In the genomic region with DNA sequence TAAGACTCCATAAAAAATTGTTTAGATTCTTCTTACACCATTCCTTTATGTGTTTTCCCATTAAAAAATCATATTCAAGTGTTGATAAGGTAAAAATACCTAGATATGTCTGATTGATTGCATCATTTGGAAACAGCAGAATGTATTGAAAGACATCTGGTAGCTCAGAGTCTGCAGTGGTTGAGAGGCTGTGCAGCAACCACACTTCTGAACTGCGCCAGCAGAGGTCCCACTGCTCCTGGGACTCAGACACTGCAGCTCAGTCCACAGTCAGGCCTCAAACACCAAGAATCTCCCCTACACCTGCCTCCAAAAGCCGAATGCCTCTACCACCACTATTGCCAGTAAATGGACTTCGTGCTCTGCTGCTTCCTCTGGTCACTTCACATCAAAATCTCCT, we compare ENCODE assay signal across 8 cellular contexts.
DNase-seq lines count a peak whose midpoint lies in the region; ATAC-seq and TF ChIP-seq lines count a peak whose summit lies in the region.

No MANE protein-coding gene starts in this region.

- H3K9me2 ChIP-seq in SU-DHL-6 (replicated peaks; ENCODE audit: insufficient read depth, low read length), result no peaks in the 10 kb centered on the region

- H3K9me3 ChIP-seq in SU-DHL-6 (ENCODE audit: insufficient read depth, low read length), result no peaks in the 10 kb centered on the region

- peak; percentile 21 for TF ChIP-seq CTCF in SU-DHL-6 (IDR thresholded peaks at IDR 0.05; ENCODE audit: insufficient read depth, low read length, poor library complexity, severe bottlenecking)
- peak; percentile 59 for TF ChIP-seq CTCF in astrocyte of the cerebellum (IDR thresholded peaks at IDR 0.05; ENCODE audit: low read depth, low read length, missing control alignments)

- H3K4me3 ChIP-seq in SU-DHL-6 (ENCODE audit: insufficient read depth, low read length, poor library complexity, severe bottlenecking), result no peak overlapping the region
- H3K4me3 ChIP-seq in astrocyte of the cerebellum (ENCODE audit: low read depth, low read length), result no peak overlapping the region

- no peaks in the 10 kb centered on the region for H3K27me3 ChIP-seq in SU-DHL-6 (ENCODE audit: low read length)

- H4K20me1 ChIP-seq in SU-DHL-6 (ENCODE audit: low read depth, low read length), result no peaks in the 10 kb centered on the region

- no peaks in the 10 kb centered on the region for H3K79me2 ChIP-seq in SU-DHL-6 (ENCODE audit: insufficient read depth, low read length)

- H3K27ac ChIP-seq in SU-DHL-6 (ENCODE audit: low read depth, low read length), result no peak overlapping the region

- in situ Hi-C loops in astrocyte of the cerebellum (cut with HindIII; ENCODE audit: low sequenced_read_pairs), result no loop called here

- no peaks in the 10 kb centered on the region for H3K36me3 ChIP-seq in SU-DHL-6 (ENCODE audit: low read length)

- peak; percentile 77 for ATAC-seq in HG03039 (IDR thresholded peaks at IDR 0.05; ENCODE audit: unreplicated experiment)

- DNase-seq in activated gamma-delta T cell treated with Interleukin-2 at 50 U/mL for 16 hours (peak; percentile 31), activated gamma-delta T cell (lab: John Stamatoyannopoulos, UW) (no peak), astrocyte of the cerebellum (ENCODE audit: low read depth) (no peak), kidney glomerular epithelial cell (lab: John Stamatoyannopoulos, UW) (peak; percentile 55), DMS114 treated with DMSO at 0.1 percent for 48 hours (lab: John Stamatoyannopoulos, UW; ENCODE audit: unreplicated experiment) (no peak)
- peak; percentile 13 to 16 for DNase-seq in stimulated activated CD8-positive, alpha-beta memory T cell treated with anti-CD3 and anti-CD28 coated beads, Interleukin-7, amount 100 ng/mL, for 4 hours (ENCODE audit: low read depth in 2 of 2)

- H2AFZ ChIP-seq in SU-DHL-6 (ENCODE audit: low read depth, low read length, severe bottlenecking), result no peak overlapping the region

- no peaks in the 10 kb centered on the region for H3F3A ChIP-seq in SU-DHL-6 (ENCODE audit: insufficient read depth)

- no peak overlapping the region for H3K9ac ChIP-seq in SU-DHL-6 (ENCODE audit: low read length)

- H3K4me2 ChIP-seq in SU-DHL-6 (ENCODE audit: low read depth, low read length, poor library complexity, severe bottlenecking), result no peak overlapping the region

Comparison
In these comparisons a context has a peak if more than half of its experiments do, and no peak if none do; other contexts are left out.
1. DNase-seq: peak in activated gamma-delta T cell treated with Interleukin-2 at 50 U/mL for 16 hours (single experiment), kidney glomerular epithelial cell (single experiment) and stimulated activated CD8-positive, alpha-beta memory T cell treated with anti-CD3 and anti-CD28 coated beads, Interleukin-7, amount 100 ng/mL, for 4 hours (2 of 2); none in activated gamma-delta T cell (single experiment), astrocyte of the cerebellum (single experiment) and DMS114 treated with DMSO at 0.1 percent for 48 hours (single experiment).